ENCODE assay signal across 21 cellular contexts in genomic region chr14:69570836-69571330, GRCh38. TPM values are rescaled to one million over a fixed set of nuclear protein-coding genes. Genes with fewer than 3 reads are reported as not detected.
DNase-seq lines count a peak whose midpoint lies in the region; ATAC-seq, FAIRE-seq and TF ChIP-seq lines count a peak whose summit lies in the region.
"Had no signal": no experiment of that assay in that cellular context is flagged by ENCODE, and none has a peak within 500 bp of the region (broad histone marks: within the 10 kb centered on the region; RNA-seq: fewer than 3 reads in every experiment).

No MANE protein-coding gene starts in this region.

- H3K4me1 ChIP-seq in psoas muscle, result peaks cover 29% of the 10 kb centered on the region

- H3K36me3 Mint-ChIP-seq in activated CD4-positive, alpha-beta T cell treated with anti-CD3 and anti-CD28 coated beads, Interleukin-2, amount 10 ng/mL, durations not matched to agents 24 days and 14 days (ENCODE audit: low read depth), result no peaks in the 10 kb centered on the region
- peaks cover 20% of the 10 kb centered on the region for H3K36me3 Mint-ChIP-seq in glutamatergic neuron (ENCODE audit: unreplicated experiment)
- H3K36me3 Mint-ChIP-seq in neural crest cell (ENCODE audit: low read depth), result peaks cover 3% of the 10 kb centered on the region

- no peak overlapping the region for H3K4me3 ChIP-seq in psoas muscle
- H3K4me3 ChIP-seq: GM12878, GM23248 had no signal

- H3K9me3 ChIP-seq in psoas muscle, result no peaks in the 10 kb centered on the region

- H3K27me3 ChIP-seq in psoas muscle (ENCODE audit: insufficient read depth in 3 of 3, low read length in 2 of 3), result peaks cover 0 to 93% (median 23%) of the 10 kb centered on the region in 3 donors

- intact Hi-C loops in activated CD4-positive, alpha-beta T cell treated with anti-CD3 and anti-CD28 coated beads, Interleukin-2, amount 10 ng/mL, durations not matched to agents 24 days and 14 days (cut with micrococcal nuclease), result loop anchor here (5.0 kb wide), 2 partner anchors 89 to 309 kb away; partner anchors contain the start of genes GALNT16 and PLEKHD1
- intact Hi-C loops in psoas muscle (cut with DNase I), result loop anchor here (5.0 kb wide), 2 partner anchors 34 to 329 kb away; no protein-coding TSS in a partner anchor

- ATAC-seq in psoas muscle, result no peak
- ATAC-seq: GM12878 had no signal

- H3K36me3 ChIP-seq in psoas muscle (ENCODE audit: insufficient read depth in 1 of 2, low read depth in 1 of 2), result no peaks in the 10 kb centered on the region
- H3K36me3 ChIP-seq: BLaER1 treated with 17β-estradiol and CSF1 and Interleukin-3, amounts not matched to agents 10 nM and 100 nM had no signal

- DNase-seq in activated CD4-positive, alpha-beta T cell treated with anti-CD3 and anti-CD28 coated beads, Interleukin-2, amount 10 ng/mL, durations not matched to agents 24 days and 14 days, result peak; percentile 53
- no peak for DNase-seq in activated CD4-positive, alpha-beta T cell treated with anti-CD3 and anti-CD28 coated beads for 1 hour
- DNase-seq in HTR-8/SVneo (ENCODE audit: insufficient read length, low spot score) (no peak), glutamatergic neuron (no peak), neural crest cell (ENCODE audit: low read depth, low spot score) (no peak), NCI-H1436 (lab: John Stamatoyannopoulos, UW) (no peak), NOMO-1 (lab: John Stamatoyannopoulos, UW; ENCODE audit: unreplicated experiment in 2 of 2) (no peak), psoas muscle (no peak)
- DNase-seq: ACHN; HFFc6; Kasumi-1; NCI-H187; NCI-H510A; NCI-H774; NK-92 treated with Interleukin-12 subunit alpha and Interleukin-12 subunit beta, amount 100 ng/mL, for 24 hours; SIG-M5 had no signal

- no peak overlapping the region for H3K27ac ChIP-seq in psoas muscle
- H3K27ac ChIP-seq: BLaER1 treated with 17β-estradiol and CSF1 and Interleukin-3, amounts not matched to agents 10 nM and 100 nM; GM23248 had no signal

- H3K27me3 Mint-ChIP-seq in activated CD4-positive, alpha-beta T cell treated with anti-CD3 and anti-CD28 coated beads, Interleukin-2, amount 10 ng/mL, durations not matched to agents 24 days and 14 days, result peaks cover 78% of the 10 kb centered on the region
- peaks cover 8% of the 10 kb centered on the region for H3K27me3 Mint-ChIP-seq in glutamatergic neuron (ENCODE audit: unreplicated experiment)
- peaks cover 24% of the 10 kb centered on the region for H3K27me3 Mint-ChIP-seq in neural crest cell (ENCODE audit: low read depth)

- no peak overlapping the region for H3K4me3 Mint-ChIP-seq in activated CD4-positive, alpha-beta T cell treated with anti-CD3 and anti-CD28 coated beads, Interleukin-2, amount 10 ng/mL, durations not matched to agents 24 days and 14 days
- H3K4me3 Mint-ChIP-seq in glutamatergic neuron (ENCODE audit: unreplicated experiment), result peak overlapping the region; percentile 42
- H3K4me3 Mint-ChIP-seq in neural crest cell, result peak overlapping the region; percentile 77
- H3K4me3 Mint-ChIP-seq: H9, HFFc6 had no signal

- no peaks in the 10 kb centered on the region for H3K9me3 Mint-ChIP-seq in activated CD4-positive, alpha-beta T cell treated with anti-CD3 and anti-CD28 coated beads, Interleukin-2, amount 10 ng/mL, durations not matched to agents 24 days and 14 days
- H3K9me3 Mint-ChIP-seq in glutamatergic neuron (ENCODE audit: unreplicated experiment) (peaks cover 11% of the 10 kb centered on the region), neural crest cell (no peaks in the 10 kb centered on the region)
- H3K9me3 Mint-ChIP-seq: HFFc6 had no signal

- H3K27ac Mint-ChIP-seq in activated CD4-positive, alpha-beta T cell treated with anti-CD3 and anti-CD28 coated beads, Interleukin-2, amount 10 ng/mL, durations not matched to agents 24 days and 14 days, result no peak overlapping the region
- no peak overlapping the region for H3K27ac Mint-ChIP-seq in glutamatergic neuron (ENCODE audit: unreplicated experiment)
- H3K27ac Mint-ChIP-seq in neural crest cell (ENCODE audit: unreplicated experiment), result no peak overlapping the region
- H3K27ac Mint-ChIP-seq: H9, HFFc6 had no signal

- FAIRE-seq in HTR-8/SVneo (lab: Jason Lieb, UNC), result peak; percentile 31
- FAIRE-seq: GM12878 had no signal

- 85 to 91% (median 89%) methylated on average over 7 of the region's 7 CpGs for WGBS in psoas muscle, 3 donors

- peaks cover 6% of the 10 kb centered on the region for H3K4me1 Mint-ChIP-seq in activated CD4-positive, alpha-beta T cell treated with anti-CD3 and anti-CD28 coated beads, Interleukin-2, amount 10 ng/mL, durations not matched to agents 24 days and 14 days
- H3K4me1 Mint-ChIP-seq in glutamatergic neuron (ENCODE audit: low read depth, unreplicated experiment) (peaks cover 13% of the 10 kb centered on the region), neural crest cell (peaks cover 28% of the 10 kb centered on the region)

- TF ChIP-seq CTCF in glutamatergic neuron (IDR thresholded peaks at IDR 0.05; ENCODE audit: partially characterized antibody, unreplicated experiment) (no peak), neural crest cell (conservative IDR thresholded peaks at IDR 0.05) (no peak), psoas muscle (IDR thresholded peaks at IDR 0.05) (no peak)

RNA-seq across cellular contexts. Expression of gene CCDC177, which starts 3.8 kb away (rescaled TPM):
- 0.05 TPM in 1 of 2 replicates, not detected in the other for total RNA-seq in activated CD4-positive, alpha-beta T cell treated with anti-CD3 and anti-CD28 coated beads, Interleukin-2, amount 10 ng/mL, durations not matched to agents 24 days and 14 days
- 7.8 TPM for total RNA-seq in glutamatergic neuron (ENCODE audit: unreplicated experiment)
- total RNA-seq in neural crest cell, result 7.5 and 7.7 TPM in 2 replicates
- not detected for total RNA-seq in psoas muscle
- not detected for polyA plus RNA-seq in psoas muscle
- total RNA-seq: GM12878, GM23248, HFFc6, MCF 10A had no signal
- polyA plus RNA-seq: GM12878, GM23248 had no signal

RNA-seq across cellular contexts. Expression of gene SUSD6, which starts 40.5 kb away (rescaled TPM):
- total RNA-seq in activated CD4-positive, alpha-beta T cell treated with anti-CD3 and anti-CD28 coated beads, Interleukin-2, amount 10 ng/mL, durations not matched to agents 24 days and 14 days, result 73.4 and 78.9 TPM in 2 replicates
- total RNA-seq in glutamatergic neuron (ENCODE audit: unreplicated experiment) (106 TPM), neural crest cell (12.9 and 13.7 TPM in 2 replicates), psoas muscle (10 to 100 TPM; 14.9 to 23.4 (median 22.4) TPM)
- polyA plus RNA-seq in psoas muscle, result 10 to 100 TPM in 2 of 3 donors, 1 to 10 TPM in 1; 6.9 to 13.3 (median 11.7) TPM
